In genomic region chr20:36893801-36894200, GRCh38 we compare ENCODE assay signal across 24 cellular contexts. TPM values are rescaled to one million over a fixed set of nuclear protein-coding genes. Genes with fewer than 3 reads are reported as not detected.
"Had no signal": no experiment of that assay in that cellular context is flagged by ENCODE, and none has a peak within 500 bp of the region (broad histone marks: within the 10 kb centered on the region; RNA-seq: fewer than 3 reads in every experiment).

No MANE protein-coding gene starts in this region.

- H3K27ac Mint-ChIP-seq: activated T-helper 1 cell treated with anti-CD3 and anti-CD28 coated beads, Interleukin-12 subunit alpha, Interleukin-12 subunit beta, Interleukin-2, Interleukin-4 antibody, amounts not matched to agents 30 ng/mL and 10 ng/mL and 1 ng/mL, durations not matched to agents 14 hours and 24 hours and 36 hours; nephron progenitor cell had no signal

- H3K4me3 Mint-ChIP-seq: activated T-helper 1 cell treated with anti-CD3 and anti-CD28 coated beads, Interleukin-12 subunit alpha, Interleukin-12 subunit beta, Interleukin-2, Interleukin-4 antibody, amounts not matched to agents 30 ng/mL and 10 ng/mL and 1 ng/mL, durations not matched to agents 14 hours and 24 hours and 36 hours; nephron progenitor cell; stimulated activated effector memory CD8-positive, alpha-beta T cell treated with anti-CD3 and anti-CD28 coated beads, Interleukin-12 subunit alpha, Interleukin-12 subunit beta, amount 100 ng/mL, for 72 hours had no signal

- DNase-seq: activated CD4-positive, CD25-positive, alpha-beta regulatory T cell treated with anti-CD3 and anti-CD28 coated beads, Interleukin-2, amount 50 U/mL, for 72 hours; activated gamma-delta T cell treated with Interleukin-2 at 50 U/mL for 16 hours; adrenal gland; brain microvascular endothelial cell; central memory CD4-positive, alpha-beta T cell; dermis blood vessel endothelial cell; effector CD8-positive, alpha-beta T cell; foreskin keratinocyte; kidney glomerular epithelial cell; left lung; nephron progenitor cell; nucleus accumbens; right lobe of liver; small intestine; stimulated activated CD4-positive, alpha-beta T cell treated with anti-CD3 and anti-CD28 coated beads, Interleukin-2, amount 100 ng/mL, for 24 hours; T-helper 1 cell; testis; trophoblast cell; uterus; WERI-Rb-1 had no signal

- H3K9me3 Mint-ChIP-seq: activated T-helper 1 cell treated with anti-CD3 and anti-CD28 coated beads, Interleukin-12 subunit alpha, Interleukin-12 subunit beta, Interleukin-2, Interleukin-4 antibody, amounts not matched to agents 30 ng/mL and 10 ng/mL and 1 ng/mL, durations not matched to agents 14 hours and 24 hours and 36 hours; nephron progenitor cell; stimulated activated effector memory CD8-positive, alpha-beta T cell treated with anti-CD3 and anti-CD28 coated beads, Interleukin-12 subunit alpha, Interleukin-12 subunit beta, amount 100 ng/mL, for 72 hours had no signal

- ATAC-seq: foreskin keratinocyte; left lung; right lobe of liver; SK-N-SH treated with all-trans-retinoic acid at 6 μM for 48 hours; stimulated activated effector memory CD8-positive, alpha-beta T cell treated with anti-CD3 and anti-CD28 coated beads, Interleukin-12 subunit alpha, Interleukin-12 subunit beta, amount 100 ng/mL, for 72 hours had no signal

RNA-seq across cellular contexts. Expression of gene TLDC2, which starts 17.9 kb away (rescaled TPM):
- total RNA-seq: activated T-helper 1 cell treated with anti-CD3 and anti-CD28 coated beads, Interleukin-12 subunit alpha, Interleukin-12 subunit beta, Interleukin-2, Interleukin-4 antibody, amounts not matched to agents 30 ng/mL and 10 ng/mL and 1 ng/mL, durations not matched to agents 14 hours and 24 hours and 36 hours; ascending aorta; foreskin keratinocyte had no signal
